Comparison of ENCODE assay signal across 16 cellular contexts in the genomic region with DNA sequence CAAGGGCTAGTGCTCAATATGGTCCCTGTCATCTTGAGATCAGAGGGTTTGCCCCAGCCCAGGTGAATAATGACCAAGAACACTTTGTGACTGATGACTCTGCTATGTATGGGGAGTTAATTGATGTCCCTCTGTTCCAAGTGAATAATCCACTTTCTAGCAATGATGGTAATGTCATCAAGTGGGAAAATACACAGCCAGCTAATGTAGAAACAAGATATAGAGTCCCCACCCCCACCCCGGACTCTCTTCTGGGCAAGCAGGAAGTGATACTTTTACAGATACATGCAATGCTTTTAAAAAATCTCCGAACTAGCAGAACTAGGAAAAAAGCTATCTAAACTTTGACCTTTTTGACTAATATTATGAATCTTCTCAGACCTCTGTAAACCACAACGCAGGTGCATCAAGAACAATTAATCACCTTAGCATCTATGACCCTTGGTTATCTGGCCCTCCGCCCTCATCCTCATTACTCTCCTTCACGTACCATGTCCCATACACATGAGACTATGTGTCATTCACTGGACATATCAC. TPM values are rescaled to one million over a fixed set of nuclear protein-coding genes. Genes with fewer than 3 reads are reported as not detected.
DNase-seq lines count a peak whose midpoint lies in the region; ATAC-seq and TF ChIP-seq lines count a peak whose summit lies in the region.
"Had no signal": no experiment of that assay in that cellular context is flagged by ENCODE, and none has a peak within 500 bp of the region (broad histone marks: within the 10 kb centered on the region; RNA-seq: fewer than 3 reads in every experiment).

No MANE protein-coding gene starts in this region.

- peaks cover 15% of the 10 kb centered on the region for H3K4me1 Mint-ChIP-seq in memory B cell
- H3K4me1 Mint-ChIP-seq in natural killer cell treated with Interleukin-12 subunit alpha and Interleukin-12 subunit beta and Interleukin-15 and Interleukin-18, amount 100 ng/mL, for 72 hours (ENCODE audit: low read depth in 2 of 2): no peaks in the 10 kb centered on the region
- H3K4me1 Mint-ChIP-seq: activated CD4-positive, alpha-beta T cell treated with anti-CD3 and anti-CD28 coated beads for 36 hours; activated naive CD8-positive, alpha-beta T cell treated with anti-CD3 and anti-CD28 coated beads, Interleukin-2, amount 10 ng/mL, durations not matched to agents 7 days and 5 days; nephron had no signal

- no peaks in the 10 kb centered on the region for H3K27me3 Mint-ChIP-seq in memory B cell
- peaks cover 5 to 8% of the 10 kb centered on the region in 2 donors for H3K27me3 Mint-ChIP-seq in natural killer cell treated with Interleukin-12 subunit alpha and Interleukin-12 subunit beta and Interleukin-15 and Interleukin-18, amount 100 ng/mL, for 72 hours
- H3K27me3 Mint-ChIP-seq: activated naive CD8-positive, alpha-beta T cell treated with anti-CD3 and anti-CD28 coated beads, Interleukin-2, amount 10 ng/mL, durations not matched to agents 7 days and 5 days had no signal

- H3K4me3 ChIP-seq in foreskin fibroblast (ENCODE audit: low read depth in 1 of 2, low read length in 2 of 2): no peak overlapping the region
- H3K4me3 ChIP-seq: thoracic aorta had no signal

- H3K4me3 Mint-ChIP-seq in memory B cell: peak overlapping the region; percentile 46
- no peak overlapping the region for H3K4me3 Mint-ChIP-seq in natural killer cell treated with Interleukin-12 subunit alpha and Interleukin-12 subunit beta and Interleukin-15 and Interleukin-18, amount 100 ng/mL, for 72 hours
- H3K4me3 Mint-ChIP-seq: activated CD4-positive, alpha-beta T cell treated with anti-CD3 and anti-CD28 coated beads for 36 hours; activated naive CD8-positive, alpha-beta T cell treated with anti-CD3 and anti-CD28 coated beads, Interleukin-2, amount 10 ng/mL, durations not matched to agents 7 days and 5 days; HFFc6; nephron had no signal

- DNase-seq in memory B cell (ENCODE audit: low spot score in 2 of 2) (no peak), foreskin fibroblast (no peak), NCI-H1694 (lab: John Stamatoyannopoulos, UW) (no peak), T-helper 9 cell (no peak)
- no peak for DNase-seq in natural killer cell treated with Interleukin-12 subunit alpha and Interleukin-12 subunit beta and Interleukin-15 and Interleukin-18, amount 100 ng/mL, for 72 hours (ENCODE audit: low spot score)
- DNase-seq: activated CD4-positive, alpha-beta T cell treated with anti-CD3 and anti-CD28 coated beads for 36 hours; activated naive CD8-positive, alpha-beta T cell treated with anti-CD3 and anti-CD28 coated beads, Interleukin-2, amount 10 ng/mL, durations not matched to agents 7 days and 5 days; DMS79 treated with DMSO at 0.1 percent for 48 hours; effector memory CD4-positive, alpha-beta T cell; HFFc6; NCI-H1092 had no signal

- H3K9me3 Mint-ChIP-seq in memory B cell: no peaks in the 10 kb centered on the region
- peaks cover 5% of the 10 kb centered on the region for H3K9me3 Mint-ChIP-seq in natural killer cell treated with Interleukin-12 subunit alpha and Interleukin-12 subunit beta and Interleukin-15 and Interleukin-18, amount 100 ng/mL, for 72 hours
- H3K9me3 Mint-ChIP-seq: activated naive CD8-positive, alpha-beta T cell treated with anti-CD3 and anti-CD28 coated beads, Interleukin-2, amount 10 ng/mL, durations not matched to agents 7 days and 5 days; HFFc6; nephron had no signal

- TF ChIP-seq CTCF in foreskin fibroblast (IDR thresholded peaks at IDR 0.05; ENCODE audit: low read depth, low read length): no peak

- H3K27ac Mint-ChIP-seq in memory B cell: peak overlapping the region; percentile 8
- no peak overlapping the region for H3K27ac Mint-ChIP-seq in natural killer cell treated with Interleukin-12 subunit alpha and Interleukin-12 subunit beta and Interleukin-15 and Interleukin-18, amount 100 ng/mL, for 72 hours
- H3K27ac Mint-ChIP-seq: activated CD4-positive, alpha-beta T cell treated with anti-CD3 and anti-CD28 coated beads for 36 hours; activated naive CD8-positive, alpha-beta T cell treated with anti-CD3 and anti-CD28 coated beads, Interleukin-2, amount 10 ng/mL, durations not matched to agents 7 days and 5 days; HFFc6; nephron had no signal

- peak; percentile 75 for ATAC-seq in GM19023 (IDR thresholded peaks at IDR 0.05; ENCODE audit: unreplicated experiment)
- ATAC-seq in GM21825 (IDR thresholded peaks at IDR 0.05; ENCODE audit: unreplicated experiment): peak; percentile 68
- ATAC-seq in HG03354 (IDR thresholded peaks at IDR 0.05; ENCODE audit: poor library complexity, severe bottlenecking, unreplicated experiment): peak; percentile 84
- peak; percentile 84 for ATAC-seq in memory B cell (ENCODE audit: low read depth)
- ATAC-seq in natural killer cell treated with Interleukin-12 subunit alpha and Interleukin-12 subunit beta and Interleukin-15 and Interleukin-18, amount 100 ng/mL, for 72 hours: no peak
- ATAC-seq: activated CD4-positive, alpha-beta T cell treated with anti-CD3 and anti-CD28 coated beads for 36 hours had no signal

- H3K36me3 Mint-ChIP-seq in memory B cell: no peaks in the 10 kb centered on the region
- no peaks in the 10 kb centered on the region for H3K36me3 Mint-ChIP-seq in natural killer cell treated with Interleukin-12 subunit alpha and Interleukin-12 subunit beta and Interleukin-15 and Interleukin-18, amount 100 ng/mL, for 72 hours
- H3K36me3 Mint-ChIP-seq: activated naive CD8-positive, alpha-beta T cell treated with anti-CD3 and anti-CD28 coated beads, Interleukin-2, amount 10 ng/mL, durations not matched to agents 7 days and 5 days had no signal

RNA-seq across cellular contexts. Expression of gene CNR1, which starts 30.5 kb away (rescaled TPM):
- not detected for total RNA-seq in natural killer cell treated with Interleukin-12 subunit alpha and Interleukin-12 subunit beta and Interleukin-15 and Interleukin-18, amount 100 ng/mL, for 72 hours
- total RNA-seq: activated CD4-positive, alpha-beta T cell treated with anti-CD3 and anti-CD28 coated beads for 36 hours; activated naive CD8-positive, alpha-beta T cell treated with anti-CD3 and anti-CD28 coated beads, Interleukin-2, amount 10 ng/mL, durations not matched to agents 7 days and 5 days; HFFc6 had no signal

Comparison
In these comparisons a context has a peak if more than half of its experiments do, and no peak if none do; other contexts are left out.
1. ATAC-seq: peak in GM19023 (single experiment), GM21825 (single experiment), HG03354 (single experiment) and memory B cell (single experiment); none in natural killer cell treated with Interleukin-12 subunit alpha and Interleukin-12 subunit beta and Interleukin-15 and Interleukin-18, amount 100 ng/mL, for 72 hours (0 of 2).